In genomic region chr11:72665911-72666472, GRCh38 we compare ENCODE assay signal across 32 cellular contexts. TPM values are rescaled to one million over a fixed set of nuclear protein-coding genes. Genes with fewer than 3 reads are reported as not detected.
"Had no signal": no experiment of that assay in that cellular context is flagged by ENCODE, and none has a peak within 500 bp of the region (broad histone marks: within the 10 kb centered on the region; RNA-seq: fewer than 3 reads in every experiment).

No MANE protein-coding gene starts in this region.

- H3K27ac Mint-ChIP-seq: immature natural killer cell; mesothelial cell of epicardium; natural killer cell; nephron progenitor cell; neural progenitor cell; stimulated activated memory B cell treated with anti-CD40 and anti-IgM and Interleukin-4, amounts not matched to agents 10 μg/mL and 1 μg/mL and 100 μg/mL, for 72 hours; stimulated activated naive CD8-positive, alpha-beta T cell treated with anti-CD3 and anti-CD28 coated beads, Interleukin-15, amount 100 ng/mL, for 72 hours; type B pancreatic cell had no signal

- H2AFZ ChIP-seq: neural progenitor cell had no signal

- ATAC-seq: left colon; left lung; lower lobe of right lung; natural killer cell; right cardiac atrium; stimulated activated memory B cell treated with anti-CD40 and anti-IgM and Interleukin-4, amounts not matched to agents 10 μg/mL and 1 μg/mL and 100 μg/mL, for 72 hours; stimulated activated naive CD8-positive, alpha-beta T cell treated with anti-CD3 and anti-CD28 coated beads, Interleukin-15, amount 100 ng/mL, for 72 hours had no signal

- H3K27me3 ChIP-seq: neural progenitor cell, ovary, uterus had no signal

- H3K27ac ChIP-seq: left lung, lower lobe of right lung, neural progenitor cell, neutrophil, ovary, sigmoid colon, tibial nerve, uterus had no signal

- H3K9me3 ChIP-seq: ovary, uterus had no signal

- H3K36me3 Mint-ChIP-seq: immature natural killer cell; mesothelial cell of epicardium; natural killer cell; stimulated activated memory B cell treated with anti-CD40 and anti-IgM and Interleukin-4, amounts not matched to agents 10 μg/mL and 1 μg/mL and 100 μg/mL, for 72 hours; type B pancreatic cell had no signal

- H3K4me3 Mint-ChIP-seq: immature natural killer cell; mesothelial cell of epicardium; naive B cell; natural killer cell; nephron progenitor cell; neural progenitor cell; stimulated activated memory B cell treated with anti-CD40 and anti-IgM and Interleukin-4, amounts not matched to agents 10 μg/mL and 1 μg/mL and 100 μg/mL, for 72 hours; stimulated activated naive CD8-positive, alpha-beta T cell treated with anti-CD3 and anti-CD28 coated beads, Interleukin-15, amount 100 ng/mL, for 72 hours; type B pancreatic cell had no signal

- H3K4me1 ChIP-seq: left lung, lower lobe of right lung, sigmoid colon, tibial nerve, uterus had no signal

- H3K9me3 Mint-ChIP-seq: nephron progenitor cell; stimulated activated memory B cell treated with anti-CD40 and anti-IgM and Interleukin-4, amounts not matched to agents 10 μg/mL and 1 μg/mL and 100 μg/mL, for 72 hours had no signal

- H3K9ac ChIP-seq: neural progenitor cell had no signal

- FAIRE-seq: islet of Langerhans, kidney, small intestine had no signal

- H3K4me2 ChIP-seq: neural progenitor cell had no signal

- H3K4me1 Mint-ChIP-seq: mesothelial cell of epicardium had no signal

- H3K4me3 ChIP-seq: left lung, lower lobe of right lung, neural progenitor cell, ovary, sigmoid colon, tibial nerve, uterus had no signal

- H3K36me3 ChIP-seq: left lung, lower lobe of right lung, neural progenitor cell, neutrophil, ovary, sigmoid colon, tibial nerve, uterus had no signal

- DNase-seq: hypothalamus; immature natural killer cell; kidney; left colon; left lung; lower lobe of right lung; mammary epithelial cell; mesenchymal stem cell; naive B cell; natural killer cell; nephron progenitor cell; occipital lobe; ovary; retina; right cardiac atrium; sigmoid colon; small intestine; stimulated activated CD4-positive, alpha-beta T cell treated with anti-CD3 and anti-CD28 coated beads, Interleukin-1b, Interleukin-23, amount 100 ng/mL, for 48 hours; stimulated activated CD4-positive, alpha-beta T cell treated with anti-CD3 and anti-CD28 coated beads, Interleukin-2, amount 100 ng/mL, for 48 hours; stimulated activated CD4-positive, alpha-beta T cell treated with anti-CD3 and anti-CD28 coated beads, Interleukin-4, amount 100 ng/mL, for 4 hours; stimulated activated CD8-positive, alpha-beta memory T cell treated with anti-CD3 and anti-CD28 coated beads, Interleukin-4, amount 100 ng/mL, for 48 hours; stimulated activated naive CD4-positive, alpha-beta T cell treated with Interleukin-2 at 50 U/mL for 16 hours; stimulated activated naive CD8-positive, alpha-beta T cell treated with anti-CD3 and anti-CD28 coated beads, Interleukin-15, amount 100 ng/mL, for 72 hours; substantia nigra; uterus had no signal

RNA-seq across cellular contexts. Expression of gene PDE2A, which starts 8.2 kb away (rescaled TPM):
- polyA plus RNA-seq: immature natural killer cell had no signal
